ENCODE assay signal across 1 cellular context in genomic region chr17:38543403-38544174, GRCh38.
TF ChIP-seq lines count a peak whose summit lies in the region.

No MANE protein-coding gene starts in this region.

TF ChIP-seq in GM23338, 12 proteins besides CTCF, POLR2A, EP300 and RAD21 (continued from another document):
- TF ChIP-seq, protein P1, sequence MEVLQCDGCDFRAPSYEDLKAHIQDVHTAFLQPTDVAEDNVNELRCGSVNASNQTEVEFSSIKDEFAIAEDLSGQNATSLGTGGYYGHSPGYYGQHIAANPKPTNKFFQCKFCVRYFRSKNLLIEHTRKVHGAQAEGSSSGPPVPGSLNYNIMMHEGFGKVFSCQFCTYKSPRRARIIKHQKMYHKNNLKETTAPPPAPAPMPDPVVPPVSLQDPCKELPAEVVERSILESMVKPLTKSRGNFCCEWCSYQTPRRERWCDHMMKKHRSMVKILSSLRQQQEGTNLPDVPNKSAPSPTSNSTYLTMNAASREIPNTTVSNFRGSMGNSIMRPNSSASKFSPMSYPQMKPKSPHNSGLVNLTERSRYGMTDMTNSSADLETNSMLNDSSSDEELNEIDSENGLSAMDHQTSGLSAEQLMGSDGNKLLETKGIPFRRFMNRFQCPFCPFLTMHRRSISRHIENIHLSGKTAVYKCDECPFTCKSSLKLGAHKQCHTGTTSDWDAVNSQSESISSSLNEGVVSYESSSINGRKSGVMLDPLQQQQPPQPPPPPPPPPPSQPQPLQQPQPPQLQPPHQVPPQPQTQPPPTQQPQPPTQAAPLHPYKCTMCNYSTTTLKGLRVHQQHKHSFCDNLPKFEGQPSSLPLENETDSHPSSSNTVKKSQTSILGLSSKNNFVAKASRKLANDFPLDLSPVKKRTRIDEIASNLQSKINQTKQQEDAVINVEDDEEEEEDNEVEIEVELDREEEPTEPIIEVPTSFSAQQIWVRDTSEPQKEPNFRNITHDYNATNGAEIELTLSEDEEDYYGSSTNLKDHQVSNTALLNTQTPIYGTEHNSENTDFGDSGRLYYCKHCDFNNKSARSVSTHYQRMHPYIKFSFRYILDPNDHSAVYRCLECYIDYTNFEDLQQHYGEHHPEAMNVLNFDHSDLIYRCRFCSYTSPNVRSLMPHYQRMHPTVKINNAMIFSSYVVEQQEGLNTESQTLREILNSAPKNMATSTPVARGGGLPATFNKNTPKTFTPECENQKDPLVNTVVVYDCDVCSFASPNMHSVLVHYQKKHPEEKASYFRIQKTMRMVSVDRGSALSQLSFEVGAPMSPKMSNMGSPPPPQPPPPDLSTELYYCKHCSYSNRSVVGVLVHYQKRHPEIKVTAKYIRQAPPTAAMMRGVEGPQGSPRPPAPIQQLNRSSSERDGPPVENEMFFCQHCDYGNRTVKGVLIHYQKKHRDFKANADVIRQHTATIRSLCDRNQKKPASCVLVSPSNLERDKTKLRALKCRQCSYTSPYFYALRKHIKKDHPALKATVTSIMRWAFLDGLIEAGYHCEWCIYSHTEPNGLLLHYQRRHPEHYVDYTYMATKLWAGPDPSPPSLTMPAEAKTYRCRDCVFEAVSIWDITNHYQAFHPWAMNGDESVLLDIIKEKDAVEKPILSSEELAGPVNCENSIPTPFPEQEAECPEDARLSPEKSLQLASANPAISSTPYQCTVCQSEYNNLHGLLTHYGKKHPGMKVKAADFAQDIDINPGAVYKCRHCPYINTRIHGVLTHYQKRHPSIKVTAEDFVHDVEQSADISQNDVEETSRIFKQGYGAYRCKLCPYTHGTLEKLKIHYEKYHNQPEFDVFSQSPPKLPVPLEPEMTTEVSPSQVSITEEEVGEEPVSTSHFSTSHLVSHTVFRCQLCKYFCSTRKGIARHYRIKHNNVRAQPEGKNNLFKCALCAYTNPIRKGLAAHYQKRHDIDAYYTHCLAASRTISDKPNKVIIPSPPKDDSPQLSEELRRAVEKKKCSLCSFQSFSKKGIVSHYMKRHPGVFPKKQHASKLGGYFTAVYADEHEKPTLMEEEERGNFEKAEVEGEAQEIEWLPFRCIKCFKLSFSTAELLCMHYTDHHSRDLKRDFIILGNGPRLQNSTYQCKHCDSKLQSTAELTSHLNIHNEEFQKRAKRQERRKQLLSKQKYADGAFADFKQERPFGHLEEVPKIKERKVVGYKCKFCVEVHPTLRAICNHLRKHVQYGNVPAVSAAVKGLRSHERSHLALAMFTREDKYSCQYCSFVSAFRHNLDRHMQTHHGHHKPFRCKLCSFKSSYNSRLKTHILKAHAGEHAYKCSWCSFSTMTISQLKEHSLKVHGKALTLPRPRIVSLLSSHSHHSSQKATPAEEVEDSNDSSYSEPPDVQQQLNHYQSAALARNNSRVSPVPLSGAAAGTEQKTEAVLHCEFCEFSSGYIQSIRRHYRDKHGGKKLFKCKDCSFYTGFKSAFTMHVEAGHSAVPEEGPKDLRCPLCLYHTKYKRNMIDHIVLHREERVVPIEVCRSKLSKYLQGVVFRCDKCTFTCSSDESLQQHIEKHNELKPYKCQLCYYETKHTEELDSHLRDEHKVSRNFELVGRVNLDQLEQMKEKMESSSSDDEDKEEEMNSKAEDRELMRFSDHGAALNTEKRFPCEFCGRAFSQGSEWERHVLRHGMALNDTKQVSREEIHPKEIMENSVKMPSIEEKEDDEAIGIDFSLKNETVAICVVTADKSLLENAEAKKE (CRISPR knock-in tag; IDR thresholded peaks at IDR 0.05) = no peak
- no peak for TF ChIP-seq CREB1 (CRISPR knock-in tag; IDR thresholded peaks at IDR 0.05; ENCODE audit: low read depth)
- TF ChIP-seq POLR2AphosphoS5 (IDR thresholded peaks at IDR 0.05; ENCODE audit: low read depth) = no peak
- no peak for TF ChIP-seq NANOG (IDR thresholded peaks at IDR 0.05; ENCODE audit: borderline replicate concordance)
- TF ChIP-seq EZH2 (IDR thresholded peaks at IDR 0.05; ENCODE audit: low read depth, unreplicated experiment) = no peak
